15 cellular contexts compared by ENCODE assay signal in the genomic region with DNA sequence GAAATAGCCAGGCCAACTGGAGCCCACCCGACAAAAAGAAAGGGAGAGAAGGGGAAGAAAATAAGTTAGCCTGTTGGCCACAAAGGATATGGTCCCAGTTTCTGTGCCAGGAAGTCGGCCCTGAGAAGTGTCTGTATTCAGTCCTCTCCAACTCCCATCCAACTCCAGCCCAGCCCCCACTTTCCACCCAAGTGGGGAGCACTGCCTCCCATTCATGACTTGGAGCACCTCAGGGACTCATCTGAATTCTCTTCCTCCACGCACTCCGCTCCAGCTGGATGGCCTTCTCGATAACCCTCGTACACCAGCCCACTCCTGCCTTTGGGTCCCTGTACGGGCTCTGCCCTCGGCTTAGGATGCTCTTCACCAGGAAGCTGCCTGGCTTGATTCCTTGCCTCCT. TPM values are rescaled to one million over a fixed set of nuclear protein-coding genes. Genes with fewer than 3 reads are reported as not detected.
A peak's percentile ranks its signal among the peaks of the same experiment; 100 is the strongest.
DNase-seq lines count a peak whose midpoint lies in the region; ATAC-seq and TF ChIP-seq lines count a peak whose summit lies in the region.
"Had no signal": no experiment of that assay in that cellular context is flagged by ENCODE, and none has a peak within 500 bp of the region (broad histone marks: within the 10 kb centered on the region; RNA-seq: fewer than 3 reads in every experiment).

No MANE protein-coding gene starts in this region.

- no peak for TF ChIP-seq POLR2A in Peyer's patch (IDR thresholded peaks at IDR 0.05)

- no peaks in the 10 kb centered on the region for H3K36me3 ChIP-seq in CD8-positive, alpha-beta memory T cell (ENCODE audit: insufficient read depth, low read length)
- H3K36me3 ChIP-seq in Peyer's patch, result no peaks in the 10 kb centered on the region
- H3K36me3 ChIP-seq: SJCRH30 had no signal

- H3K27me3 Mint-ChIP-seq in CD8-positive, alpha-beta memory T cell, result peaks cover 31 to 38% of the 10 kb centered on the region in 2 donors
- H3K27me3 Mint-ChIP-seq in activated B cell treated with CpG ODN at 0.5 μM for 24 hours, result peaks cover 23% of the 10 kb centered on the region
- peaks cover 34 to 43% (median 35%) of the 10 kb centered on the region in 3 donors for H3K27me3 Mint-ChIP-seq in naive B cell
- peaks cover 10% of the 10 kb centered on the region for H3K27me3 Mint-ChIP-seq in osteocyte (ENCODE audit: unreplicated experiment)
- H3K27me3 Mint-ChIP-seq in stimulated activated memory B cell treated with anti-CD40 and anti-IgM and Interleukin-4, amounts not matched to agents 10 μg/mL and 1 μg/mL and 100 μg/mL, for 72 hours, result peaks cover 49% of the 10 kb centered on the region

- CTCF ChIA-PET in CD8-positive, alpha-beta memory T cell (lab: Charles Lee), result no interaction called here
- CTCF ChIA-PET in activated B cell treated with CpG ODN at 0.5 μM for 24 hours (lab: Charles Lee), result no interaction called here

- peaks cover 0 to 2% (median 0%) of the 10 kb centered on the region in 3 donors for H3K36me3 Mint-ChIP-seq in CD8-positive, alpha-beta memory T cell
- H3K36me3 Mint-ChIP-seq in activated B cell treated with CpG ODN at 0.5 μM for 24 hours (ENCODE audit: low read depth), result no peaks in the 10 kb centered on the region
- no peaks in the 10 kb centered on the region for H3K36me3 Mint-ChIP-seq in naive B cell
- H3K36me3 Mint-ChIP-seq in osteocyte (ENCODE audit: unreplicated experiment), result no peaks in the 10 kb centered on the region
- H3K36me3 Mint-ChIP-seq in stimulated activated memory B cell treated with anti-CD40 and anti-IgM and Interleukin-4, amounts not matched to agents 10 μg/mL and 1 μg/mL and 100 μg/mL, for 72 hours, result no peaks in the 10 kb centered on the region

- H3K4me3 ChIP-seq in CD8-positive, alpha-beta memory T cell (ENCODE audit: low read length), result no peak overlapping the region
- H3K4me3 ChIP-seq in Peyer's patch, result no peak overlapping the region
- H3K4me3 ChIP-seq: SJCRH30 had no signal

- POLR2A ChIA-PET in CD8-positive, alpha-beta memory T cell (lab: Charles Lee), result no interaction called here
- POLR2A ChIA-PET in activated B cell treated with CpG ODN at 0.5 μM for 24 hours (lab: Charles Lee), result no interaction called here

- no peaks in the 10 kb centered on the region for H3K9me3 Mint-ChIP-seq in CD8-positive, alpha-beta memory T cell
- H3K9me3 Mint-ChIP-seq in activated B cell treated with CpG ODN at 0.5 μM for 24 hours, result no peaks in the 10 kb centered on the region
- H3K9me3 Mint-ChIP-seq in naive B cell, result no peaks in the 10 kb centered on the region
- no peaks in the 10 kb centered on the region for H3K9me3 Mint-ChIP-seq in osteocyte (ENCODE audit: unreplicated experiment)
- H3K9me3 Mint-ChIP-seq in stimulated activated memory B cell treated with anti-CD40 and anti-IgM and Interleukin-4, amounts not matched to agents 10 μg/mL and 1 μg/mL and 100 μg/mL, for 72 hours, result no peaks in the 10 kb centered on the region

- H3K4me3 Mint-ChIP-seq in CD8-positive, alpha-beta memory T cell, result peak overlapping the region in 4 of 7 donors; percentile 73 to 85 (median 82)
- H3K4me3 Mint-ChIP-seq in activated B cell treated with CpG ODN at 0.5 μM for 24 hours (peak overlapping the region; percentile 30), naive B cell (peak overlapping the region in 7 of 8 donors; percentile 66 to 89 (median 83)), osteocyte (ENCODE audit: unreplicated experiment) (no peak overlapping the region)
- H3K4me3 Mint-ChIP-seq in stimulated activated memory B cell treated with anti-CD40 and anti-IgM and Interleukin-4, amounts not matched to agents 10 μg/mL and 1 μg/mL and 100 μg/mL, for 72 hours, result no peak overlapping the region

- peaks cover 47% of the 10 kb centered on the region for H3K27me3 ChIP-seq in CD8-positive, alpha-beta memory T cell (ENCODE audit: insufficient read depth, low read length, poor library complexity, severe bottlenecking)
- peaks cover 0 to 9% of the 10 kb centered on the region in 2 donors for H3K27me3 ChIP-seq in Peyer's patch
- H3K27me3 ChIP-seq: SJCRH30 had no signal

- ATAC-seq in activated B cell treated with CpG ODN at 0.5 μM for 24 hours (ENCODE audit: low read depth), result no peak
- no peak for ATAC-seq in naive B cell (ENCODE audit: low read depth in 2 of 2)
- ATAC-seq in stimulated activated memory B cell treated with anti-CD40 and anti-IgM and Interleukin-4, amounts not matched to agents 10 μg/mL and 1 μg/mL and 100 μg/mL, for 72 hours, result no peak

- no peaks in the 10 kb centered on the region for H3K9me3 ChIP-seq in CD8-positive, alpha-beta memory T cell (ENCODE audit: low read length)
- no peaks in the 10 kb centered on the region for H3K9me3 ChIP-seq in Peyer's patch
- H3K9me3 ChIP-seq: SJCRH30 had no signal

- TF ChIP-seq CTCF in activated B cell treated with CpG ODN at 0.5 μM for 24 hours (IDR thresholded peaks at IDR 0.05) (no peak), osteocyte (IDR thresholded peaks at IDR 0.05) (no peak), Peyer's patch (IDR thresholded peaks at IDR 0.05) (no peak)

- intact Hi-C loops in activated B cell treated with CpG ODN at 0.5 μM for 24 hours (cut with micrococcal nuclease), result loop anchor here (10.0 kb wide), 1 partner anchor 168 kb away; a partner anchor contains a TSS

- H3K4me1 ChIP-seq in CD8-positive, alpha-beta memory T cell (ENCODE audit: insufficient read depth, low read length), result peaks cover 12% of the 10 kb centered on the region
- peaks cover 6 to 31% (median 12%) of the 10 kb centered on the region in 4 donors for H3K4me1 ChIP-seq in Peyer's patch

- H3K27ac Mint-ChIP-seq in CD8-positive, alpha-beta memory T cell, result no peak overlapping the region
- H3K27ac Mint-ChIP-seq in activated B cell treated with CpG ODN at 0.5 μM for 24 hours, result no peak overlapping the region
- H3K27ac Mint-ChIP-seq in naive B cell, result peak overlapping the region in 1 of 6 donors; percentile 82
- H3K27ac Mint-ChIP-seq in osteocyte (ENCODE audit: unreplicated experiment), result no peak overlapping the region
- H3K27ac Mint-ChIP-seq in stimulated activated memory B cell treated with anti-CD40 and anti-IgM and Interleukin-4, amounts not matched to agents 10 μg/mL and 1 μg/mL and 100 μg/mL, for 72 hours, result no peak overlapping the region

- peaks cover 9 to 25% (median 10%) of the 10 kb centered on the region in 3 donors for H3K4me1 Mint-ChIP-seq in CD8-positive, alpha-beta memory T cell
- H3K4me1 Mint-ChIP-seq in activated B cell treated with CpG ODN at 0.5 μM for 24 hours, result peaks cover 46% of the 10 kb centered on the region
- peaks cover 35 to 62% (median 49%) of the 10 kb centered on the region in 3 donors for H3K4me1 Mint-ChIP-seq in naive B cell
- peaks cover 19% of the 10 kb centered on the region for H3K4me1 Mint-ChIP-seq in osteocyte (ENCODE audit: unreplicated experiment)
- peaks cover 14% of the 10 kb centered on the region for H3K4me1 Mint-ChIP-seq in stimulated activated memory B cell treated with anti-CD40 and anti-IgM and Interleukin-4, amounts not matched to agents 10 μg/mL and 1 μg/mL and 100 μg/mL, for 72 hours

- H3K27ac ChIP-seq in CD8-positive, alpha-beta memory T cell (ENCODE audit: low read depth, low read length), result no peak overlapping the region
- H3K27ac ChIP-seq in Peyer's patch, result no peak overlapping the region
- H3K27ac ChIP-seq: SJCRH30 had no signal

- DNase-seq in CD8-positive, alpha-beta memory T cell, result no peak
- no peak for DNase-seq in activated B cell treated with CpG ODN at 0.5 μM for 24 hours
- DNase-seq in naive B cell, result no peak
- peak; percentile 65 for DNase-seq in osteocyte (ENCODE audit: extremely low spot score, unreplicated experiment)
- DNase-seq in Peyer's patch, result no peak
- DNase-seq in NCI-H345 treated with DMSO at 0.1 percent for 48 hours (lab: John Stamatoyannopoulos, UW; ENCODE audit: unreplicated experiment), result no peak
- DNase-seq: GDM1, NCI-H1092 treated with DMSO at 0.1 percent for 48 hours, NCI-H1436 treated with DMSO at 0.1 percent for 48 hours, NCI-H1930, NCI-H2227 treated with DMSO at 0.1 percent for 48 hours, NCI-H524, NCI-H82, SJCRH30 had no signal

RNA-seq across cellular contexts. Expression of a gene that starts 2.0 kb away (rescaled TPM):
- total RNA-seq in CD8-positive, alpha-beta memory T cell, result under 1 TPM; 0.09 to 0.13 TPM
- 0.09 TPM for polyA plus RNA-seq in CD8-positive, alpha-beta memory T cell
- total RNA-seq in activated B cell treated with CpG ODN at 0.5 μM for 24 hours (1.0 and 1.4 TPM in 2 replicates), osteocyte (2.3 TPM in 2 replicates), Peyer's patch (10 to 100 TPM in 3 of 4 donors, 1 to 10 TPM in 1; 5.8 to 15.0 (median 13.9) TPM)
- polyA plus RNA-seq in naive B cell (ENCODE audit: low read depth in 6 of 6), result under 1 TPM in 5 of 6 donors, not detected in 1; 0.03 to 0.59 (median 0.20) TPM

Comparison
In these comparisons a context has a peak if more than half of its experiments do, and no peak if none do; other contexts are left out.
1. H3K4me3 Mint-ChIP-seq: peak in CD8-positive, alpha-beta memory T cell (4 of 7), activated B cell treated with CpG ODN at 0.5 μM for 24 hours (single experiment) and naive B cell (7 of 8); none in osteocyte (single experiment) and stimulated activated memory B cell treated with anti-CD40 and anti-IgM and Interleukin-4, amounts not matched to agents 10 μg/mL and 1 μg/mL and 100 μg/mL, for 72 hours (single experiment).